Comparison of ENCODE assay signal across 20 cellular contexts in genomic region chr11:11958403-11958802, GRCh38.
"Had no signal": no experiment of that assay in that cellular context is flagged by ENCODE, and none has a peak within 500 bp of the region (broad histone marks: within the 10 kb centered on the region; RNA-seq: fewer than 3 reads in every experiment).

No MANE protein-coding gene starts in this region.

- DNase-seq: activated CD4-positive, alpha-beta T cell treated with anti-CD3 and anti-CD28 coated beads for 4 hours; activated CD8-positive, alpha-beta memory T cell treated with anti-CD3 and anti-CD28 coated beads for 24 hours; activated CD8-positive, alpha-beta memory T cell treated with anti-CD3 and anti-CD28 coated beads, Interleukin-2, amount 50 U/mL, for 48 hours; activated effector memory CD4-positive, alpha-beta T cell treated with anti-CD3 and anti-CD28 coated beads, Interleukin-2, amount 50 U/mL, for 16 hours; activated naive CD4-positive, alpha-beta T cell treated with anti-CD3 and anti-CD28 coated beads, Interleukin-2, amount 50 U/mL, for 16 hours; activated T-cell treated with anti-CD3 and anti-CD28 coated beads, Interleukin-2, amount 50 U/mL, for 72 hours; adrenal gland; effector CD8-positive, alpha-beta T cell; heart left ventricle; left ventricle myocardium inferior; mammary epithelial cell; right lobe of liver; small intestine; stimulated activated CD4-positive, alpha-beta T cell treated with anti-CD3 and anti-CD28 coated beads, Interleukin-4, amount 100 ng/mL, for 24 hours; SW 1271 had no signal

- H3K4me3 Mint-ChIP-seq: activated T-cell treated with anti-CD3 and anti-CD28 coated beads, Interleukin-2, amount 50 U/mL, for 72 hours; stimulated activated effector memory CD8-positive, alpha-beta T cell treated with anti-CD3 and anti-CD28 coated beads, Interleukin-12 subunit alpha, Interleukin-12 subunit beta, amount 100 ng/mL, for 72 hours; WTC11 had no signal

- H3K4me3 ChIP-seq: adrenal gland, esophagus muscularis mucosa, gastroesophageal sphincter, heart left ventricle, left ventricle myocardium inferior, prostate gland, right lobe of liver had no signal

- H3K27ac ChIP-seq: adrenal gland, esophagus muscularis mucosa, gastroesophageal sphincter, heart left ventricle, prostate gland, right lobe of liver had no signal

- H3K27me3 ChIP-seq: adrenal gland, esophagus muscularis mucosa, gastroesophageal sphincter, heart left ventricle, right lobe of liver had no signal

- H3K27ac Mint-ChIP-seq: stimulated activated effector memory CD8-positive, alpha-beta T cell treated with anti-CD3 and anti-CD28 coated beads, Interleukin-12 subunit alpha, Interleukin-12 subunit beta, amount 100 ng/mL, for 72 hours; WTC11 had no signal

- H3K9me3 ChIP-seq: adrenal gland, esophagus muscularis mucosa, gastroesophageal sphincter, left ventricle myocardium inferior, prostate gland, right lobe of liver had no signal

- ATAC-seq: activated T-cell treated with anti-CD3 and anti-CD28 coated beads, Interleukin-2, amount 50 U/mL, for 72 hours; gastroesophageal sphincter; heart left ventricle; right lobe of liver; stimulated activated effector memory CD8-positive, alpha-beta T cell treated with anti-CD3 and anti-CD28 coated beads, Interleukin-12 subunit alpha, Interleukin-12 subunit beta, amount 100 ng/mL, for 72 hours; WTC11 had no signal

- H3K4me1 ChIP-seq: adrenal gland, prostate gland had no signal

- H3K9me3 Mint-ChIP-seq: activated T-cell treated with anti-CD3 and anti-CD28 coated beads, Interleukin-2, amount 50 U/mL, for 72 hours; stimulated activated effector memory CD8-positive, alpha-beta T cell treated with anti-CD3 and anti-CD28 coated beads, Interleukin-12 subunit alpha, Interleukin-12 subunit beta, amount 100 ng/mL, for 72 hours had no signal
